Comparison of ENCODE assay signal across 8 cellular contexts in genomic region chr15:45586990-45587860, GRCh38. TPM values are rescaled to one million over a fixed set of nuclear protein-coding genes. Genes with fewer than 3 reads are reported as not detected.
DNase-seq lines count a peak whose midpoint lies in the region; ATAC-seq, FAIRE-seq and TF ChIP-seq lines count a peak whose summit lies in the region.

Gene BLOC1S6, plus strand, starts transcription at chr15:45587379. Its CDS starts 65 bp downstream, at chr15:45587444.

- H3K4me1 ChIP-seq in Caco-2 (peaks cover 18% of the 10 kb centered on the region), OCI-LY1 (ENCODE audit: insufficient read depth, low read length, severe bottlenecking) (peaks cover 44% of the 10 kb centered on the region), endothelial cell of umbilical vein (ENCODE audit: control insufficient read depth, extremely low read depth, insufficient read depth, low read length) (peaks cover 29% of the 10 kb centered on the region)

- peak within 1 kb of the TSS; percentile 72 for H3K4me3 ChIP-seq in Caco-2 (ENCODE audit: low read depth, low read length)
- H3K4me3 ChIP-seq in OCI-LY1 (ENCODE audit: low read depth, low read length, poor library complexity, severe bottlenecking), result peak within 1 kb of the TSS; percentile 71
- peak within 1 kb of the TSS; percentile 89 to 98 (median 90) for H3K4me3 ChIP-seq in endothelial cell of umbilical vein (replicated peaks in 1 of 3; ENCODE audit: insufficient read depth in 1 of 3, low read depth in 1 of 3, low read length in 3 of 3)

- H3K4me3 Mint-ChIP-seq in Caco-2 (ENCODE audit: unreplicated experiment), result peak within 1 kb of the TSS; percentile 81

- H3K9ac ChIP-seq in OCI-LY1 (ENCODE audit: low read length) (peak within 1 kb of the TSS; percentile 76), endothelial cell of umbilical vein (replicated peaks; ENCODE audit: extremely low read depth, insufficient read depth, low read length) (peak within 1 kb of the TSS; percentile 95)

- peaks cover 8% of the 10 kb centered on the region for H3K36me3 Mint-ChIP-seq in Caco-2 (ENCODE audit: insufficient read depth, unreplicated experiment)

- H3K36me3 ChIP-seq in Caco-2 (ENCODE audit: control insufficient read depth, insufficient read depth, low read length), result no peaks in the 10 kb centered on the region
- H3K36me3 ChIP-seq in OCI-LY1 (ENCODE audit: insufficient read depth, low read length), result peaks cover 6% of the 10 kb centered on the region
- H3K36me3 ChIP-seq in endothelial cell of umbilical vein (ENCODE audit: control insufficient read depth in 2 of 2, extremely low read depth in 1 of 2, insufficient read depth in 2 of 2, low read length in 2 of 2), result no peaks in the 10 kb centered on the region

- H3K79me2 ChIP-seq in OCI-LY1 (ENCODE audit: insufficient read depth, low read length) (peaks cover 34% of the 10 kb centered on the region), endothelial cell of umbilical vein (ENCODE audit: control insufficient read depth, insufficient read depth, low read length) (peaks cover 35% of the 10 kb centered on the region)

- ATAC-seq in GM21367 (IDR thresholded peaks at IDR 0.05; ENCODE audit: unreplicated experiment), result peak; percentile 73

- FAIRE-seq in HTR-8/SVneo (lab: Jason Lieb, UNC) (peak; percentile 66), endothelial cell of umbilical vein (lab: Jason Lieb, UNC) (peak; percentile 82)

- CTCF ChIA-PET in Caco-2 (lab: Charles Lee) (interaction anchor here (0.5 to 2.3 kb wide), 4 partner anchors 13 to 117 kb away, joined by 3 to 8 read pairs (median 4); no protein-coding TSS in a partner anchor), endothelial cell of umbilical vein (lab: Charles Lee) (interaction anchor here (0.9 to 6.0 kb wide), 11 partner anchors 10 to 156 kb away, joined by 3 to 47 read pairs (median 4); no protein-coding TSS in a partner anchor)

- peak within 1 kb of the TSS; percentile 100 for H3K27ac Mint-ChIP-seq in Caco-2 (ENCODE audit: unreplicated experiment)

- no peaks in the 10 kb centered on the region for H3K27me3 ChIP-seq in Caco-2 (replicated peaks; ENCODE audit: control insufficient read depth, insufficient read depth, low read length)
- no peaks in the 10 kb centered on the region for H3K27me3 ChIP-seq in OCI-LY1 (ENCODE audit: insufficient read depth, low read length)
- peaks cover 0 to 2% of the 10 kb centered on the region in 2 experiments for H3K27me3 ChIP-seq in endothelial cell of umbilical vein (ENCODE audit: control insufficient read depth in 2 of 2, insufficient read depth in 2 of 2, low read length in 2 of 2)

- H3F3A ChIP-seq in OCI-LY1 (ENCODE audit: insufficient read depth, low read length), result no peaks in the 10 kb centered on the region

- POLR2A ChIA-PET in Caco-2 (lab: Charles Lee) (interaction anchor here (0.5 to 1.2 kb wide), 12 partner anchors 8 to 1479 kb away, joined by 3 to 10 read pairs (median 4); a partner anchor contains a TSS), endothelial cell of umbilical vein (lab: Charles Lee) (interaction anchor here (0.6 to 1.5 kb wide), 2 partner anchors 10 to 185 kb away, joined by 3 to 4 read pairs; a partner anchor contains a TSS)

- H3K4me2 ChIP-seq in OCI-LY1 (ENCODE audit: low read length) (peak within 1 kb of the TSS; percentile 90), endothelial cell of umbilical vein (ENCODE audit: insufficient read depth, low read length) (peak within 1 kb of the TSS; percentile 97)

- DNase-seq in Caco-2, result peak; percentile 90
- peak; percentile 81 for DNase-seq in HTR-8/SVneo (ENCODE audit: insufficient read length, low spot score)
- DNase-seq in activated CD8-positive, alpha-beta memory T cell treated with anti-CD3 and anti-CD28 coated beads, Interleukin-2, amount 50 U/mL, for 48 hours, result peak; percentile 94
- DNase-seq in endothelial cell of umbilical vein (ENCODE audit: low read depth, low spot score), result peak; percentile 92
- peak; percentile 92 for DNase-seq in midbrain (lab: John Stamatoyannopoulos, UW)
- DNase-seq in stimulated activated CD8-positive, alpha-beta memory T cell treated with anti-CD3 and anti-CD28 coated beads, Interleukin-2, amount 100 ng/mL, for 1 hour (ENCODE audit: low read depth in 2 of 2), result peak; percentile 72 to 81

- no peaks in the 10 kb centered on the region for H3K9me3 Mint-ChIP-seq in Caco-2 (ENCODE audit: unreplicated experiment)

- BruUV-seq in Caco-2 (replicated peaks; lab: Mats Ljungman, UMichigan), result no TSS peak
- no TSS peak for BruUV-seq in endothelial cell of umbilical vein (replicated peaks; lab: Mats Ljungman, UMichigan)

- TF ChIP-seq POLR2A in endothelial cell of umbilical vein (IDR thresholded peaks at IDR 0.05; ENCODE audit: low read depth, low read length), result peak; percentile 89

- no peaks in the 10 kb centered on the region for H3K9me1 ChIP-seq in endothelial cell of umbilical vein (replicated peaks; ENCODE audit: control insufficient read depth, extremely low read depth, insufficient read depth, low read length)

- H3K27me3 Mint-ChIP-seq in Caco-2 (ENCODE audit: insufficient read depth, unreplicated experiment), result no peaks in the 10 kb centered on the region

- intact Hi-C loops in Caco-2 (cut with micrococcal nuclease; ENCODE audit: unreplicated experiment) (loop anchor here (2.0 kb wide), 2 partner anchors 28 to 184 kb away; a partner anchor contains a TSS), endothelial cell of umbilical vein (cut with micrococcal nuclease) (loop anchor here (1.0 to 2.0 kb wide), 6 partner anchors 28 to 386 kb away; partner anchors contain the start of genes SLC30A4 and SQOR)

- H2AFZ ChIP-seq in OCI-LY1 (ENCODE audit: low read length), result peak within 1 kb of the TSS; percentile 11; the same call in 1 of the 2 replicates
- peak within 1 kb of the TSS; percentile 79 for H2AFZ ChIP-seq in endothelial cell of umbilical vein (ENCODE audit: low read depth, low read length)

- H4K20me1 ChIP-seq in OCI-LY1 (ENCODE audit: insufficient read depth, low read length), result no peaks in the 10 kb centered on the region
- H4K20me1 ChIP-seq in endothelial cell of umbilical vein (replicated peaks; ENCODE audit: control insufficient read depth, extremely low read depth, insufficient read depth, low read length), result no peaks in the 10 kb centered on the region

- dilution Hi-C loops in endothelial cell of umbilical vein (cut with MboI; ENCODE audit: extremely low pct_ligation_motif_present, low sequenced_read_pairs), result no loop called here

- H3K9me3 ChIP-seq in Caco-2 (no peaks in the 10 kb centered on the region), OCI-LY1 (ENCODE audit: low read length) (no peaks in the 10 kb centered on the region), endothelial cell of umbilical vein (replicated peaks; ENCODE audit: control insufficient read depth, insufficient read depth, low read length) (no peaks in the 10 kb centered on the region)

- TF ChIP-seq CTCF in Caco-2 (IDR thresholded peaks at IDR 0.05; ENCODE audit: insufficient read depth in 1 of 2, low read depth in 1 of 2, low read length in 1 of 2, severe bottlenecking in 1 of 2, unreplicated experiment in 1 of 2) (no peak), OCI-LY1 (IDR thresholded peaks at IDR 0.05; ENCODE audit: low read length) (no peak), endothelial cell of umbilical vein (IDR thresholded peaks at IDR 0.05; ENCODE audit: extremely low read depth in 1 of 2, insufficient read depth in 1 of 2, low read depth in 1 of 2, low read length in 2 of 2) (no peak)

- H3K27ac ChIP-seq in OCI-LY1 (ENCODE audit: low read depth, low read length, poor library complexity, severe bottlenecking), result peak within 1 kb of the TSS; percentile 71
- peak within 1 kb of the TSS; percentile 83 for H3K27ac ChIP-seq in endothelial cell of umbilical vein (ENCODE audit: insufficient read depth, low read depth, low read length)

- peaks cover 8% of the 10 kb centered on the region for H3K4me1 Mint-ChIP-seq in Caco-2 (ENCODE audit: low read depth, unreplicated experiment)

- H3K9me2 ChIP-seq in OCI-LY1 (ENCODE audit: low read depth, low read length), result no peaks in the 10 kb centered on the region

TF ChIP-seq in endothelial cell of umbilical vein, 7 proteins besides CTCF, POLR2A, EP300 and RAD21:
- TF ChIP-seq EZH2 (IDR thresholded peaks at IDR 0.05; ENCODE audit: borderline replicate concordance, low read depth, low read length, severe bottlenecking), result no peak
- TF ChIP-seq MAX (IDR thresholded peaks at IDR 0.05; ENCODE audit: insufficient read depth, insufficient read length), result peak; percentile 28
- peak; percentile 95 for TF ChIP-seq POLR2AphosphoS5 (IDR thresholded peaks at IDR 0.05; ENCODE audit: insufficient read depth, low read depth, low read length)
- no peak for TF ChIP-seq GATA2 (IDR thresholded peaks at IDR 0.05; ENCODE audit: insufficient read depth, insufficient read length, low read depth, low read length)
- TF ChIP-seq MYC (IDR thresholded peaks at IDR 0.05; ENCODE audit: low read depth, low read length), result peak; percentile 74
- no peak for TF ChIP-seq FOS (IDR thresholded peaks at IDR 0.05; ENCODE audit: borderline replicate concordance, insufficient read depth, low read length)
- TF ChIP-seq JUN (IDR thresholded peaks at IDR 0.05; ENCODE audit: borderline replicate concordance, insufficient read depth, insufficient read length, low read depth), result peak; percentile 14

RNA-seq across cellular contexts. Expression of gene BLOC1S6, which starts in this region (rescaled TPM):
- total RNA-seq in Caco-2 (2022) (37.0 and 40.3 TPM in 2 replicates), endothelial cell of umbilical vein (39.2 and 43.4 TPM in 2 replicates)
- 5.5 and 8.2 TPM in 2 replicates for polyA plus RNA-seq in endothelial cell of umbilical vein
- 12.1 and 14.7 TPM in 2 replicates for polyA plus RNA-seq in endothelial cell of umbilical vein (2011; cell fraction: cytosol; rRNA removed)
- polyA plus RNA-seq in endothelial cell of umbilical vein (2011; cell fraction: nucleus; rRNA removed), result 10.3 and 12.0 TPM in 2 replicates
- polyA plus RNA-seq in endothelial cell of umbilical vein (2012), result 39.8 and 50.0 TPM in 2 replicates
- 17.0 and 22.4 TPM in 2 replicates for polyA minus RNA-seq in endothelial cell of umbilical vein
- 16.1 TPM for polyA minus RNA-seq in endothelial cell of umbilical vein (2011; cell fraction: cytosol; rRNA and poly(A)+ RNA removed)
- polyA minus RNA-seq in endothelial cell of umbilical vein (2011; cell fraction: nucleus; rRNA and poly(A)+ RNA removed), result 10.6 and 15.1 TPM in 2 replicates

Comparison
In these comparisons a context has a peak if more than half of its experiments do, and no peak if none do; other contexts are left out.
1. Peak in every context shown above with its lines: DNase-seq, ATAC-seq, H3K4me3 ChIP-seq and H3K27ac ChIP-seq.